24 cellular contexts compared by ENCODE assay signal in the genomic region with DNA sequence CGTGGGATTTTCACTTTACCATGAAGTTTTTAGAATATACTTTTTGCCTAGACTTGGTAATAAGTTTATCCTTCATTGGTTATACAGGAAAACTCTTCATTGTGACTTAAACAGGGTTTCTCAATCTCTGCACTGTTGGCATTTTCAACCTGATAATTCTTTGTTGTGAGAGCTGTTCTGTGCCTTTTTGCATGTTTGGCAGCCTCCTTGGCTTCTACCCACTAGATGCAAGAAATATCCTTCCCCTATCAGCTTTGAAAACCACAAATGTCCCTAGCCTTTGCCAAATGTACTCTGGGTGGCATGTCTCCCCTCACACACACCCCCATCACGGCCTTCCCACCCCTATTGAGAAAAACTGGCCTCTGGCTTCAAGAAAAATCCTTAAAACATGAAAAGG.
DNase-seq lines count a peak whose midpoint lies in the region; ATAC-seq and TF ChIP-seq lines count a peak whose summit lies in the region.
"Had no signal": no experiment of that assay in that cellular context is flagged by ENCODE, and none has a peak within 500 bp of the region (broad histone marks: within the 10 kb centered on the region; RNA-seq: fewer than 3 reads in every experiment).

No MANE protein-coding gene starts in this region.

- no peak overlapping the region for H3K27ac ChIP-seq in neural progenitor cell
- H3K27ac ChIP-seq: BLaER1, SJCRH30 had no signal

- H3K27ac Mint-ChIP-seq in activated naive CD8-positive, alpha-beta T cell treated with anti-CD3 and anti-CD28 coated beads, Interleukin-2, amount 50 U/mL, for 24 hours, result peak overlapping the region; percentile 40
- H3K27ac Mint-ChIP-seq in neural progenitor cell, result peak overlapping the region; percentile 7
- H3K27ac Mint-ChIP-seq: CD4-positive, alpha-beta T cell had no signal

- no peak overlapping the region for H3K4me2 ChIP-seq in neural progenitor cell
- H3K4me2 ChIP-seq: BLaER1 had no signal

- DNase-seq in AG10803 (ENCODE audit: low read depth) (peak; percentile 31), fibroblast of gingiva (ENCODE audit: low read depth) (peak; percentile 57), neural progenitor cell (ENCODE audit: low spot score) (no peak), ureter (ENCODE audit: low spot score) (no peak), CD1c-positive myeloid dendritic cell (ENCODE audit: extremely low spot score) (no peak), NCI-H2171 treated with DMSO at 0.1 percent for 48 hours (lab: John Stamatoyannopoulos, UW) (no peak)
- no peak for DNase-seq in activated naive CD8-positive, alpha-beta T cell treated with anti-CD3 and anti-CD28 coated beads, Interleukin-2, amount 50 U/mL, for 24 hours
- DNase-seq: 8988T; ACHN; CD4-positive, alpha-beta T cell; DMS53; Kasumi-1; NCI-H1092 treated with DMSO at 0.1 percent for 48 hours; NCI-H1436; NCI-H187; NCI-H2081 treated with DMSO at 0.1 percent for 48 hours; NCI-H2171; NCI-H524; NCI-H774; PC-3; SJCRH30 had no signal

- no peaks in the 10 kb centered on the region for H3K36me3 Mint-ChIP-seq in activated naive CD8-positive, alpha-beta T cell treated with anti-CD3 and anti-CD28 coated beads, Interleukin-2, amount 50 U/mL, for 24 hours (ENCODE audit: low read depth)
- H3K36me3 Mint-ChIP-seq in neural progenitor cell, result no peaks in the 10 kb centered on the region

- no peak overlapping the region for H3K4me3 ChIP-seq in AG10803 (ENCODE audit: low read length)
- no peak overlapping the region for H3K4me3 ChIP-seq in neural progenitor cell
- H3K4me3 ChIP-seq: BLaER1, K562, SJCRH30 had no signal

- peaks cover 9% of the 10 kb centered on the region for H3F3A ChIP-seq in neural progenitor cell (ENCODE audit: low read depth)

- H3K79me2 ChIP-seq in neural progenitor cell (ENCODE audit: low read depth), result no peaks in the 10 kb centered on the region

- no peak overlapping the region for H3K4me3 Mint-ChIP-seq in activated naive CD8-positive, alpha-beta T cell treated with anti-CD3 and anti-CD28 coated beads, Interleukin-2, amount 50 U/mL, for 24 hours
- H3K4me3 Mint-ChIP-seq in neural progenitor cell, result no peak overlapping the region
- H3K4me3 Mint-ChIP-seq: CD4-positive, alpha-beta T cell had no signal

- TF ChIP-seq CTCF in AG10803 (conservative IDR thresholded peaks at IDR 0.05; ENCODE audit: low read length) (no peak), neural progenitor cell (IDR thresholded peaks at IDR 0.05) (no peak)

- H3K36me3 ChIP-seq in neural progenitor cell, result no peaks in the 10 kb centered on the region
- H3K36me3 ChIP-seq: BLaER1, SJCRH30 had no signal

- H3K9ac ChIP-seq in neural progenitor cell, result no peak overlapping the region
- H3K9ac ChIP-seq: BLaER1 had no signal

- peaks cover 14% of the 10 kb centered on the region for H3K4me1 Mint-ChIP-seq in activated naive CD8-positive, alpha-beta T cell treated with anti-CD3 and anti-CD28 coated beads, Interleukin-2, amount 50 U/mL, for 24 hours
- no peaks in the 10 kb centered on the region for H3K4me1 Mint-ChIP-seq in neural progenitor cell

- no peaks in the 10 kb centered on the region for H3K27me3 Mint-ChIP-seq in activated naive CD8-positive, alpha-beta T cell treated with anti-CD3 and anti-CD28 coated beads, Interleukin-2, amount 50 U/mL, for 24 hours
- H3K27me3 Mint-ChIP-seq in neural progenitor cell (ENCODE audit: insufficient read depth, low read depth), result peaks cover 2% of the 10 kb centered on the region
- H3K27me3 Mint-ChIP-seq: CD4-positive, alpha-beta T cell had no signal

- H4K20me1 ChIP-seq in neural progenitor cell (ENCODE audit: low read depth), result no peaks in the 10 kb centered on the region
- H4K20me1 ChIP-seq: BLaER1 had no signal

- ATAC-seq in activated naive CD8-positive, alpha-beta T cell treated with anti-CD3 and anti-CD28 coated beads, Interleukin-2, amount 50 U/mL, for 24 hours, result no peak
- ATAC-seq: HepG2, K562, PC-3 had no signal

- peaks cover 7% of the 10 kb centered on the region for H3K4me1 ChIP-seq in neural progenitor cell
- H3K4me1 ChIP-seq: BLaER1, SJCRH30 had no signal

- H3K27me3 ChIP-seq in neural progenitor cell, result no peaks in the 10 kb centered on the region
- H3K27me3 ChIP-seq: BLaER1, SJCRH30 had no signal

- no peaks in the 10 kb centered on the region for H3K9me3 ChIP-seq in neural progenitor cell (ENCODE audit: low read depth)
- H3K9me3 ChIP-seq: SJCRH30 had no signal

- H2AFZ ChIP-seq in neural progenitor cell (replicated peaks), result no peak overlapping the region

- H3K9me3 Mint-ChIP-seq in activated naive CD8-positive, alpha-beta T cell treated with anti-CD3 and anti-CD28 coated beads, Interleukin-2, amount 50 U/mL, for 24 hours, result peaks cover 8% of the 10 kb centered on the region
- no peaks in the 10 kb centered on the region for H3K9me3 Mint-ChIP-seq in neural progenitor cell

Comparison
In these comparisons a context has a peak if more than half of its experiments do, and no peak if none do; other contexts are left out.
1. DNase-seq: peak in AG10803 (single experiment) and fibroblast of gingiva (single experiment); none in activated naive CD8-positive, alpha-beta T cell treated with anti-CD3 and anti-CD28 coated beads, Interleukin-2, amount 50 U/mL, for 24 hours (single experiment), neural progenitor cell (single experiment), ureter (single experiment), CD1c-positive myeloid dendritic cell (single experiment) and NCI-H2171 treated with DMSO at 0.1 percent for 48 hours (single experiment).